14 cellular contexts compared by ENCODE assay signal in genomic region chr2:98532761-98533160, GRCh38.
"Had no signal": no experiment of that assay in that cellular context is flagged by ENCODE, and none has a peak within 500 bp of the region (broad histone marks: within the 10 kb centered on the region; RNA-seq: fewer than 3 reads in every experiment).

No MANE protein-coding gene starts in this region.

- H3K9me3 ChIP-seq: neutrophil had no signal

- H3K27me3 ChIP-seq: foreskin keratinocyte, neutrophil had no signal

- DNase-seq: activated CD4-positive, alpha-beta T cell treated with anti-CD3 and anti-CD28 coated beads, Interleukin-2, amount 50 U/mL, for 1 hour; activated CD8-positive, alpha-beta memory T cell treated with anti-CD3 and anti-CD28 coated beads for 24 hours; activated naive CD8-positive, alpha-beta T cell treated with anti-CD3 and anti-CD28 coated beads for 36 hours; amygdala; effector memory CD4-positive, alpha-beta T cell; foreskin keratinocyte; kidney glomerular epithelial cell; mesenchymal stem cell; naive thymus-derived CD8-positive, alpha-beta T cell had no signal

- ATAC-seq: foreskin keratinocyte; naive thymus-derived CD8-positive, alpha-beta T cell; stimulated activated effector memory CD8-positive, alpha-beta T cell treated with anti-CD3 and anti-CD28 coated beads, Interleukin-12 subunit alpha, Interleukin-12 subunit beta, amount 100 ng/mL, for 72 hours had no signal

- H3K4me1 Mint-ChIP-seq: activated naive CD8-positive, alpha-beta T cell treated with anti-CD3 and anti-CD28 coated beads for 36 hours; brain had no signal

- H3K27ac ChIP-seq: foreskin keratinocyte, neutrophil had no signal

- H3K4me1 ChIP-seq: foreskin keratinocyte had no signal

- H3K9me3 Mint-ChIP-seq: activated naive CD8-positive, alpha-beta T cell treated with anti-CD3 and anti-CD28 coated beads for 36 hours; central memory CD8-positive, alpha-beta T cell; dendritic cell treated with granulocyte-macrophage colony-stimulating factor and Interleukin-4, amounts not matched to agents 40 ng/mL and 50 ng/mL, for 4 days; naive thymus-derived CD8-positive, alpha-beta T cell; stimulated activated effector memory CD8-positive, alpha-beta T cell treated with anti-CD3 and anti-CD28 coated beads, Interleukin-12 subunit alpha, Interleukin-12 subunit beta, amount 100 ng/mL, for 72 hours had no signal

- H3K27ac Mint-ChIP-seq: dendritic cell treated with granulocyte-macrophage colony-stimulating factor and Interleukin-4, amounts not matched to agents 40 ng/mL and 50 ng/mL, for 4 days; stimulated activated effector memory CD8-positive, alpha-beta T cell treated with anti-CD3 and anti-CD28 coated beads, Interleukin-12 subunit alpha, Interleukin-12 subunit beta, amount 100 ng/mL, for 72 hours had no signal

- H3K27me3 Mint-ChIP-seq: activated naive CD8-positive, alpha-beta T cell treated with anti-CD3 and anti-CD28 coated beads for 36 hours; brain; central memory CD8-positive, alpha-beta T cell; dendritic cell treated with granulocyte-macrophage colony-stimulating factor and Interleukin-4, amounts not matched to agents 40 ng/mL and 50 ng/mL, for 4 days; naive thymus-derived CD8-positive, alpha-beta T cell had no signal

- H3K4me3 Mint-ChIP-seq: activated naive CD8-positive, alpha-beta T cell treated with anti-CD3 and anti-CD28 coated beads for 36 hours; brain; central memory CD8-positive, alpha-beta T cell; dendritic cell treated with granulocyte-macrophage colony-stimulating factor and Interleukin-4, amounts not matched to agents 40 ng/mL and 50 ng/mL, for 4 days; naive thymus-derived CD8-positive, alpha-beta T cell; stimulated activated effector memory CD8-positive, alpha-beta T cell treated with anti-CD3 and anti-CD28 coated beads, Interleukin-12 subunit alpha, Interleukin-12 subunit beta, amount 100 ng/mL, for 72 hours had no signal
